ENCODE assay signal across 22 cellular contexts in genomic region chr12:109765493-109765810, GRCh38. TPM values are rescaled to one million over a fixed set of nuclear protein-coding genes. Genes with fewer than 3 reads are reported as not detected.
A peak's percentile ranks its signal among the peaks of the same experiment; 100 is the strongest.
DNase-seq lines count a peak whose midpoint lies in the region; ATAC-seq and TF ChIP-seq lines count a peak whose summit lies in the region.
"Had no signal": no experiment of that assay in that cellular context is flagged by ENCODE, and none has a peak within 500 bp of the region (broad histone marks: within the 10 kb centered on the region; RNA-seq: fewer than 3 reads in every experiment).

No MANE protein-coding gene starts in this region.

- H3K4me1 ChIP-seq in right lobe of liver = peaks cover 0 to 7% (median under 1%) of the 10 kb centered on the region in 4 donors
- H3K4me1 ChIP-seq in tibial artery = no peaks in the 10 kb centered on the region
- no peaks in the 10 kb centered on the region for H3K4me1 ChIP-seq in MM.1S (ENCODE audit: low read length)

- CTCF ChIA-PET in activated CD4-positive, alpha-beta T cell treated with anti-CD3 and anti-CD28 coated beads, Interleukin-2, amount 10 ng/mL, durations not matched to agents 7 days and 5 days (lab: Charles Lee) = interaction anchor here (1.3 kb wide), 1 partner anchor 171 kb away, joined by 5 read pairs; no protein-coding TSS in a partner anchor

- H3K4me3 ChIP-seq in right lobe of liver (no peak overlapping the region), tibial artery (no peak overlapping the region), MM.1S (ENCODE audit: low read length) (no peak overlapping the region)
- H3K4me3 ChIP-seq: BLaER1 treated with 17β-estradiol and CSF1 and Interleukin-3, amounts not matched to agents 10 nM and 100 nM; GM23338 had no signal

- H3K27me3 ChIP-seq in right lobe of liver (no peaks in the 10 kb centered on the region), tibial artery (peaks cover 0 to 19% of the 10 kb centered on the region in 2 donors), MM.1S (replicated peaks; ENCODE audit: insufficient read depth, low read length) (no peaks in the 10 kb centered on the region)
- H3K27me3 ChIP-seq: BLaER1 treated with 17β-estradiol and CSF1 and Interleukin-3, amounts not matched to agents 10 nM and 100 nM had no signal

- H3K9me2 ChIP-seq in MM.1S (replicated peaks; ENCODE audit: insufficient read depth, low read length) = no peaks in the 10 kb centered on the region

- no peak overlapping the region for H3K4me3 Mint-ChIP-seq in activated CD4-positive, alpha-beta T cell treated with anti-CD3 and anti-CD28 coated beads, Interleukin-2, amount 10 ng/mL, durations not matched to agents 7 days and 5 days
- H3K4me3 Mint-ChIP-seq in activated CD4-positive, alpha-beta T cell treated with anti-CD3 and anti-CD28 coated beads, Interleukin-2, amount 10 ng/mL, durations not matched to agents 24 days and 14 days = no peak overlapping the region
- H3K4me3 Mint-ChIP-seq in chondrocyte (ENCODE audit: unreplicated experiment) (no peak overlapping the region), progenitor cell of endocrine pancreas (ENCODE audit: low read depth) (no peak overlapping the region)
- H3K4me3 Mint-ChIP-seq: CD8-positive, alpha-beta T cell; GM23338 had no signal

- POLR2A ChIA-PET in activated CD4-positive, alpha-beta T cell treated with anti-CD3 and anti-CD28 coated beads, Interleukin-2, amount 10 ng/mL, durations not matched to agents 7 days and 5 days (lab: Charles Lee) = no interaction called here

- WGBS in right lobe of liver (ENCODE audit: insufficient coverage, low coverage, low lambda C conversion rate, missing lambda C conversion rate) = 94% methylated on average over 3 of the region's 5 CpGs

- no peak for DNase-seq in activated CD4-positive, alpha-beta T cell treated with anti-CD3 and anti-CD28 coated beads, Interleukin-2, amount 10 ng/mL, durations not matched to agents 7 days and 5 days
- DNase-seq in activated CD4-positive, alpha-beta T cell treated with anti-CD3 and anti-CD28 coated beads, Interleukin-2, amount 10 ng/mL, durations not matched to agents 24 days and 14 days = no peak
- DNase-seq in chondrocyte (ENCODE audit: low spot score) (peak; percentile 48), right lobe of liver (peak in 2 of 3 donors; percentile 19 to 29), tibial artery (peak; percentile 7 to 21), progenitor cell of endocrine pancreas (ENCODE audit: low spot score, unreplicated experiment) (no peak), MM.1S (no peak)
- DNase-seq: ACHN, HCEC 1CT, IMR-90, MV-4-11, NCI-H1105 treated with DMSO at 0.1 percent for 48 hours, NCI-H2029 treated with DMSO at 0.1 percent for 48 hours, NCI-H226, NCI-H510A treated with DMSO at 0.1 percent for 48 hours, NCI-H748 treated with DMSO at 0.1 percent for 48 hours had no signal

- H3K4me1 Mint-ChIP-seq in activated CD4-positive, alpha-beta T cell treated with anti-CD3 and anti-CD28 coated beads, Interleukin-2, amount 10 ng/mL, durations not matched to agents 7 days and 5 days = peaks cover 3% of the 10 kb centered on the region
- peaks cover 3% of the 10 kb centered on the region for H3K4me1 Mint-ChIP-seq in activated CD4-positive, alpha-beta T cell treated with anti-CD3 and anti-CD28 coated beads, Interleukin-2, amount 10 ng/mL, durations not matched to agents 24 days and 14 days
- peaks cover 2% of the 10 kb centered on the region for H3K4me1 Mint-ChIP-seq in chondrocyte (ENCODE audit: low read depth)
- H3K4me1 Mint-ChIP-seq in progenitor cell of endocrine pancreas (ENCODE audit: low read depth) = peaks cover 1% of the 10 kb centered on the region

- TF ChIP-seq POLR2A in right lobe of liver (IDR thresholded peaks at IDR 0.05) = no peak

- H3K9me3 Mint-ChIP-seq in activated CD4-positive, alpha-beta T cell treated with anti-CD3 and anti-CD28 coated beads, Interleukin-2, amount 10 ng/mL, durations not matched to agents 7 days and 5 days = peaks cover 6% of the 10 kb centered on the region
- H3K9me3 Mint-ChIP-seq in activated CD4-positive, alpha-beta T cell treated with anti-CD3 and anti-CD28 coated beads, Interleukin-2, amount 10 ng/mL, durations not matched to agents 24 days and 14 days = no peaks in the 10 kb centered on the region
- H3K9me3 Mint-ChIP-seq in chondrocyte (ENCODE audit: low read depth) = peaks cover 4% of the 10 kb centered on the region
- H3K9me3 Mint-ChIP-seq in progenitor cell of endocrine pancreas (ENCODE audit: low read depth) = no peaks in the 10 kb centered on the region
- H3K9me3 Mint-ChIP-seq: CD8-positive, alpha-beta T cell; GM23338 had no signal

- no peak overlapping the region for H3K9ac ChIP-seq in MM.1S (ENCODE audit: low read length)
- H3K9ac ChIP-seq: BLaER1 treated with 17β-estradiol and CSF1 and Interleukin-3, amounts not matched to agents 10 nM and 100 nM; KMS-11 had no signal

- H3K9me3 ChIP-seq in right lobe of liver (no peaks in the 10 kb centered on the region), tibial artery (peaks cover 0 to 10% (median 0%) of the 10 kb centered on the region in 3 donors), MM.1S (replicated peaks; ENCODE audit: insufficient read depth, low read length) (no peaks in the 10 kb centered on the region)

- intact Hi-C loops in activated CD4-positive, alpha-beta T cell treated with anti-CD3 and anti-CD28 coated beads, Interleukin-2, amount 10 ng/mL, durations not matched to agents 24 days and 14 days (cut with micrococcal nuclease) = no loop called here
- intact Hi-C loops in right lobe of liver (cut with DNase I) = no loop called here
- intact Hi-C loops in tibial artery (cut with DNase I; ENCODE audit: low total_unique reads) = no loop called here

- H3K27ac ChIP-seq in right lobe of liver = no peak overlapping the region
- no peak overlapping the region for H3K27ac ChIP-seq in tibial artery
- H3K27ac ChIP-seq in MM.1S (ENCODE audit: low read length) = no peak overlapping the region
- H3K27ac ChIP-seq: 22Rv1; BLaER1 treated with 17β-estradiol and CSF1 and Interleukin-3, amounts not matched to agents 10 nM and 100 nM; KMS-11 had no signal

- peak overlapping the region; percentile 52 for H3K27ac Mint-ChIP-seq in activated CD4-positive, alpha-beta T cell treated with anti-CD3 and anti-CD28 coated beads, Interleukin-2, amount 10 ng/mL, durations not matched to agents 7 days and 5 days
- no peak overlapping the region for H3K27ac Mint-ChIP-seq in activated CD4-positive, alpha-beta T cell treated with anti-CD3 and anti-CD28 coated beads, Interleukin-2, amount 10 ng/mL, durations not matched to agents 24 days and 14 days
- H3K27ac Mint-ChIP-seq in chondrocyte (ENCODE audit: unreplicated experiment) (no peak overlapping the region), progenitor cell of endocrine pancreas (no peak overlapping the region)
- H3K27ac Mint-ChIP-seq: CD8-positive, alpha-beta T cell; GM23338 had no signal

- no peak for TF ChIP-seq CTCF in chondrocyte (IDR thresholded peaks at IDR 0.05)
- TF ChIP-seq CTCF in right lobe of liver (IDR thresholded peaks at IDR 0.05) = no peak
- no peak for TF ChIP-seq CTCF in tibial artery (IDR thresholded peaks at IDR 0.05)
- TF ChIP-seq CTCF in progenitor cell of endocrine pancreas (IDR thresholded peaks at IDR 0.05; ENCODE audit: unreplicated experiment) = no peak
- no peak for TF ChIP-seq CTCF in MM.1S (IDR thresholded peaks at IDR 0.05; ENCODE audit: low read length)

- H3K4me2 ChIP-seq in MM.1S (ENCODE audit: low read depth, low read length) = no peak overlapping the region
- H3K4me2 ChIP-seq: BLaER1 treated with 17β-estradiol and CSF1 and Interleukin-3, amounts not matched to agents 10 nM and 100 nM; GM23338; KMS-11 had no signal

- H3K27me3 Mint-ChIP-seq in activated CD4-positive, alpha-beta T cell treated with anti-CD3 and anti-CD28 coated beads, Interleukin-2, amount 10 ng/mL, durations not matched to agents 7 days and 5 days = no peaks in the 10 kb centered on the region
- H3K27me3 Mint-ChIP-seq in activated CD4-positive, alpha-beta T cell treated with anti-CD3 and anti-CD28 coated beads, Interleukin-2, amount 10 ng/mL, durations not matched to agents 24 days and 14 days = no peaks in the 10 kb centered on the region
- H3K27me3 Mint-ChIP-seq in chondrocyte (ENCODE audit: low read depth) = no peaks in the 10 kb centered on the region
- H3K27me3 Mint-ChIP-seq in progenitor cell of endocrine pancreas = no peaks in the 10 kb centered on the region

- no peaks in the 10 kb centered on the region for H3F3A ChIP-seq in MM.1S (ENCODE audit: insufficient read depth, low read length)

- H3K36me3 Mint-ChIP-seq in activated CD4-positive, alpha-beta T cell treated with anti-CD3 and anti-CD28 coated beads, Interleukin-2, amount 10 ng/mL, durations not matched to agents 7 days and 5 days (ENCODE audit: low read depth) = no peaks in the 10 kb centered on the region
- no peaks in the 10 kb centered on the region for H3K36me3 Mint-ChIP-seq in activated CD4-positive, alpha-beta T cell treated with anti-CD3 and anti-CD28 coated beads, Interleukin-2, amount 10 ng/mL, durations not matched to agents 24 days and 14 days (ENCODE audit: low read depth)
- peaks cover 3% of the 10 kb centered on the region for H3K36me3 Mint-ChIP-seq in chondrocyte (ENCODE audit: low read depth)
- H3K36me3 Mint-ChIP-seq in progenitor cell of endocrine pancreas (ENCODE audit: insufficient read depth) = no peaks in the 10 kb centered on the region
- H3K36me3 Mint-ChIP-seq: CD8-positive, alpha-beta T cell had no signal

- ATAC-seq in right lobe of liver = no peak
- no peak for ATAC-seq in SK-N-SH treated with all-trans-retinoic acid at 6 μM for 48 hours
- ATAC-seq: CD8-positive, alpha-beta T cell; GM23338 had no signal

- H3K36me3 ChIP-seq in right lobe of liver (no peaks in the 10 kb centered on the region), tibial artery (peaks cover 0 to 7% (median 0%) of the 10 kb centered on the region in 3 donors), MM.1S (replicated peaks; ENCODE audit: insufficient read depth, low read length) (no peaks in the 10 kb centered on the region)

- H3K79me2 ChIP-seq in MM.1S (ENCODE audit: low read length) = no peaks in the 10 kb centered on the region

- no peak overlapping the region for H2AFZ ChIP-seq in MM.1S (ENCODE audit: low read length)
- H2AFZ ChIP-seq: GM23338 had no signal

- H4K20me1 ChIP-seq in MM.1S (ENCODE audit: insufficient read depth, low read length) = no peaks in the 10 kb centered on the region

TF ChIP-seq in SK-N-SH treated with all-trans-retinoic acid at 6 μM for 48 hours, 23 proteins besides CTCF, POLR2A, EP300 and RAD21 (continues in another document):
- TF ChIP-seq TOX (CRISPR knock-in tag; IDR thresholded peaks at IDR 0.05; ENCODE audit: borderline replicate concordance) (no peak), GLIS3 (CRISPR knock-in tag; IDR thresholded peaks at IDR 0.05) (no peak)

RNA-seq across cellular contexts. Expression of gene FAM222A, which starts 51.8 kb away (rescaled TPM):
- under 1 TPM; 0.52 to 0.73 TPM for total RNA-seq in activated CD4-positive, alpha-beta T cell treated with anti-CD3 and anti-CD28 coated beads, Interleukin-2, amount 10 ng/mL, durations not matched to agents 7 days and 5 days
- total RNA-seq in activated CD4-positive, alpha-beta T cell treated with anti-CD3 and anti-CD28 coated beads, Interleukin-2, amount 10 ng/mL, durations not matched to agents 24 days and 14 days = 1.3 and 1.5 TPM in 2 replicates
- total RNA-seq in chondrocyte = 1.0 to 1.5 TPM (median 1.2 TPM) in 3 replicates
- 1 to 10 TPM in 5 of 6 experiments, under 1 TPM in 1; 0.34 to 4.3 (median 1.2) TPM for total RNA-seq in right lobe of liver
- total RNA-seq in progenitor cell of endocrine pancreas = 11.6 and 12.7 TPM in 2 replicates

Comparison
In these comparisons a context has a peak if more than half of its experiments do, and no peak if none do; other contexts are left out.
1. DNase-seq: peak in chondrocyte (single experiment), right lobe of liver (2 of 3) and tibial artery (2 of 2); none in activated CD4-positive, alpha-beta T cell treated with anti-CD3 and anti-CD28 coated beads, Interleukin-2, amount 10 ng/mL, durations not matched to agents 7 days and 5 days (single experiment), activated CD4-positive, alpha-beta T cell treated with anti-CD3 and anti-CD28 coated beads, Interleukin-2, amount 10 ng/mL, durations not matched to agents 24 days and 14 days (single experiment), progenitor cell of endocrine pancreas (single experiment) and MM.1S (single experiment).